10 cellular contexts compared by ENCODE assay signal in genomic region chr16:85718153-85718477, GRCh38. TPM values are rescaled to one million over a fixed set of nuclear protein-coding genes. Genes with fewer than 3 reads are reported as not detected.
DNase-seq lines count a peak whose midpoint lies in the region; TF ChIP-seq lines count a peak whose summit lies in the region.
"Had no signal": no experiment of that assay in that cellular context is flagged by ENCODE, and none has a peak within 500 bp of the region (broad histone marks: within the 10 kb centered on the region; RNA-seq: fewer than 3 reads in every experiment).

No MANE protein-coding gene starts in this region.

- H2AFZ ChIP-seq in PC-9 (no peak overlapping the region), neuronal stem cell (ENCODE audit: low read length) (no peak overlapping the region)

- H3K27me3 Mint-ChIP-seq in CD14-positive monocyte (ENCODE audit: low read depth in 3 of 3): peaks cover 0 to 12% (median 7%) of the 10 kb centered on the region in 3 donors
- peaks cover 17% of the 10 kb centered on the region for H3K27me3 Mint-ChIP-seq in chondrocyte (ENCODE audit: low read depth)
- peaks cover 5 to 6% of the 10 kb centered on the region in 2 donors for H3K27me3 Mint-ChIP-seq in CD8-positive, alpha-beta memory T cell

- no peak overlapping the region for H2BK5ac ChIP-seq in neuronal stem cell (ENCODE audit: low read length)

- peaks cover 25% of the 10 kb centered on the region; the same call in 1 of the 2 replicates for H3F3A ChIP-seq in PC-9 (ENCODE audit: insufficient read depth, low read depth)

- CTCF ChIA-PET in PC-9 (lab: Charles Lee): no interaction called here
- CTCF ChIA-PET in CD8-positive, alpha-beta memory T cell (lab: Charles Lee): interaction anchor here (0.8 to 1.9 kb wide), 9 partner anchors 8 to 327 kb away, joined by 3 to 6 read pairs (median 4); no protein-coding TSS in a partner anchor

- H3K4ac ChIP-seq in neuronal stem cell (ENCODE audit: low read length): no peak overlapping the region

- no peaks in the 10 kb centered on the region for H3K9me2 ChIP-seq in PC-9 (ENCODE audit: insufficient read depth)

- H4K8ac ChIP-seq in neuronal stem cell (ENCODE audit: low read depth, low read length): no peak overlapping the region

- H3K4me1 Mint-ChIP-seq in CD14-positive monocyte (peaks cover 16% of the 10 kb centered on the region), chondrocyte (ENCODE audit: low read depth) (peaks cover 8% of the 10 kb centered on the region)
- H3K4me1 Mint-ChIP-seq in CD8-positive, alpha-beta memory T cell: peaks cover 4 to 15% (median 10%) of the 10 kb centered on the region in 3 donors

- no peak overlapping the region for H3K4me3 Mint-ChIP-seq in CD14-positive monocyte
- no peak overlapping the region for H3K4me3 Mint-ChIP-seq in chondrocyte (ENCODE audit: unreplicated experiment)
- H3K4me3 Mint-ChIP-seq in CD8-positive, alpha-beta memory T cell: no peak overlapping the region

- H3K36me3 Mint-ChIP-seq in CD14-positive monocyte: peaks cover 5 to 16% of the 10 kb centered on the region in 2 donors
- no peaks in the 10 kb centered on the region for H3K36me3 Mint-ChIP-seq in chondrocyte (ENCODE audit: low read depth)
- peaks cover 0 to 1% (median 0%) of the 10 kb centered on the region in 3 donors for H3K36me3 Mint-ChIP-seq in CD8-positive, alpha-beta memory T cell

- peak; percentile 65 for TF ChIP-seq CTCF in CD14-positive monocyte (IDR thresholded peaks at IDR 0.05)
- TF ChIP-seq CTCF in PC-9 (conservative IDR thresholded peaks at IDR 0.05): peak; percentile 37; the same call in 1 of the 2 replicates
- TF ChIP-seq CTCF in chondrocyte (IDR thresholded peaks at IDR 0.05): peak; percentile 8

- POLR2A ChIA-PET in PC-9 (lab: Charles Lee; ENCODE audit: unreplicated experiment): no interaction called here
- POLR2A ChIA-PET in CD8-positive, alpha-beta memory T cell (lab: Charles Lee): no interaction called here

- no peaks in the 10 kb centered on the region for H3K27me3 ChIP-seq in PC-9 (ENCODE audit: insufficient read depth, low read depth)
- H3K27me3 ChIP-seq in neuronal stem cell (ENCODE audit: control insufficient read depth in 3 of 3, insufficient read depth in 3 of 3, low read depth in 1 of 3, low read length in 3 of 3): peaks cover 0 to 3% (median 0%) of the 10 kb centered on the region in 3 experiments
- H3K27me3 ChIP-seq in CD8-positive, alpha-beta memory T cell (ENCODE audit: insufficient read depth, low read length, poor library complexity, severe bottlenecking): no peaks in the 10 kb centered on the region

- H3K27ac ChIP-seq in PC-9 (no peak overlapping the region), neuronal stem cell (replicated peaks; ENCODE audit: low read length) (no peak overlapping the region)
- no peak overlapping the region for H3K27ac ChIP-seq in CD8-positive, alpha-beta memory T cell (ENCODE audit: low read depth, low read length)
- H3K27ac ChIP-seq: HL-60 had no signal

- H3K4me2 ChIP-seq in PC-9: no peak overlapping the region
- no peak overlapping the region for H3K4me2 ChIP-seq in neuronal stem cell (ENCODE audit: insufficient read depth, low read length, poor library complexity, severe bottlenecking)

- H3K27ac Mint-ChIP-seq in CD14-positive monocyte (no peak overlapping the region), chondrocyte (ENCODE audit: unreplicated experiment) (no peak overlapping the region)
- no peak overlapping the region for H3K27ac Mint-ChIP-seq in CD8-positive, alpha-beta memory T cell

- peak overlapping the region; percentile 83 for H3K23ac ChIP-seq in neuronal stem cell (ENCODE audit: low read depth, low read length, poor library complexity)

- H4K91ac ChIP-seq in neuronal stem cell (ENCODE audit: low read depth, low read length, poor library complexity): no peak overlapping the region

- no peak for DNase-seq in CD14-positive monocyte (ENCODE audit: low spot score)
- no peak for DNase-seq in PC-9
- DNase-seq in chondrocyte (ENCODE audit: low spot score): no peak
- no peak for DNase-seq in neuronal stem cell (ENCODE audit: low spot score)
- no peak for DNase-seq in T1000 (lab: John Stamatoyannopoulos, UW)
- DNase-seq in CD8-positive, alpha-beta memory T cell: no peak
- no peak for DNase-seq in Ammon's horn (ENCODE audit: low spot score)
- DNase-seq: GDM1, NCI-H2029 treated with DMSO at 0.1 percent for 48 hours had no signal

- H2AK5ac ChIP-seq in neuronal stem cell (ENCODE audit: low read depth, low read length): peak overlapping the region; percentile 78

- H3K9me3 Mint-ChIP-seq in CD14-positive monocyte (peaks cover 0 to 7% (median 1%) of the 10 kb centered on the region in 7 donors), chondrocyte (ENCODE audit: low read depth) (no peaks in the 10 kb centered on the region)
- no peaks in the 10 kb centered on the region for H3K9me3 Mint-ChIP-seq in CD8-positive, alpha-beta memory T cell

- no peak overlapping the region for H3K14ac ChIP-seq in neuronal stem cell (ENCODE audit: low read length)

- peak overlapping the region; percentile 14 for H2BK15ac ChIP-seq in neuronal stem cell (ENCODE audit: low read length)

- no peaks in the 10 kb centered on the region for H3K9me3 ChIP-seq in PC-9 (ENCODE audit: insufficient read depth, low read depth)
- no peaks in the 10 kb centered on the region for H3K9me3 ChIP-seq in neuronal stem cell (replicated peaks in 1 of 2; ENCODE audit: control insufficient read depth in 2 of 2, insufficient read depth in 1 of 2, low read depth in 1 of 2, low read length in 2 of 2)
- H3K9me3 ChIP-seq in CD8-positive, alpha-beta memory T cell (ENCODE audit: low read length): no peaks in the 10 kb centered on the region

- peak overlapping the region; percentile 48 for H3K18ac ChIP-seq in neuronal stem cell (ENCODE audit: low read length)

- no CpG with 5 or more reads among the region's 6 CpGs for WGBS in neuronal stem cell (ENCODE audit: extremely low coverage in 2 of 2, insufficient read length in 2 of 2, insufficient replicate concordance in 1 of 2), 2 donors

- H3K36me3 ChIP-seq in PC-9 (ENCODE audit: low read depth) (no peaks in the 10 kb centered on the region), neuronal stem cell (replicated peaks in 1 of 2; ENCODE audit: control insufficient read depth in 2 of 2, insufficient read depth in 2 of 2, low read length in 2 of 2) (no peaks in the 10 kb centered on the region)
- H3K36me3 ChIP-seq in CD8-positive, alpha-beta memory T cell (ENCODE audit: insufficient read depth, low read length): no peaks in the 10 kb centered on the region

- H3K4me3 ChIP-seq in PC-9 (no peak overlapping the region), neuronal stem cell (ENCODE audit: low read length in 2 of 2) (no peak overlapping the region)
- no peak overlapping the region for H3K4me3 ChIP-seq in CD8-positive, alpha-beta memory T cell (ENCODE audit: low read length)

- H3K79me1 ChIP-seq in neuronal stem cell (ENCODE audit: low read depth, low read length): no peaks in the 10 kb centered on the region

- H2BK12ac ChIP-seq in neuronal stem cell (ENCODE audit: low read length): peak overlapping the region; percentile 79

- no peak overlapping the region for H2BK120ac ChIP-seq in neuronal stem cell (ENCODE audit: low read depth, low read length)

- no peak overlapping the region for H3K9ac ChIP-seq in neuronal stem cell (ENCODE audit: low read depth, low read length, poor library complexity)

- intact Hi-C loops in CD14-positive monocyte (cut with micrococcal nuclease): loop anchor here in 1 of 2 donors (5.0 to 10.0 kb wide), 2 partner anchors 39 to 423 kb away; no protein-coding TSS in a partner anchor
- intact Hi-C loops in PC-9 (cut with micrococcal nuclease; ENCODE audit: unreplicated experiment): no loop called here

- no TSS peak for BruUV-seq in PC-9 (replicated peaks; lab: Mats Ljungman, UMichigan)

- no peaks in the 10 kb centered on the region for H3K79me2 ChIP-seq in PC-9 (ENCODE audit: low read depth)

- peaks cover 14% of the 10 kb centered on the region for H4K20me1 ChIP-seq in PC-9 (ENCODE audit: insufficient read depth)

- peaks cover 28% of the 10 kb centered on the region for H3K4me1 ChIP-seq in PC-9 (replicated peaks; ENCODE audit: insufficient read depth)
- H3K4me1 ChIP-seq in neuronal stem cell (ENCODE audit: control insufficient read depth in 2 of 2, insufficient read depth in 1 of 2, low read depth in 1 of 2, low read length in 2 of 2): peaks cover 23 to 42% of the 10 kb centered on the region in 2 donors
- H3K4me1 ChIP-seq in CD8-positive, alpha-beta memory T cell (ENCODE audit: insufficient read depth, low read length): peaks cover 7% of the 10 kb centered on the region

RNA-seq across cellular contexts. Expression of gene GINS2, which starts 29.4 kb away (rescaled TPM):
- polyA plus RNA-seq in CD14-positive monocyte: under 1 TPM in 1 of 2 donors, not detected in 1; 0.28 TPM
- total RNA-seq in PC-9 (2021) (18.4 and 20.2 TPM in 2 replicates), chondrocyte (3.1 to 10.9 TPM (median 3.8 TPM) in 3 replicates)
- 32.2 TPM for polyA plus RNA-seq in neuronal stem cell (2013, experiment 1 of 2)
- 33.2 TPM for polyA plus RNA-seq in neuronal stem cell (2013, experiment 2 of 2)
- 10 to 100 TPM; 68.6 to 68.7 TPM for total RNA-seq in CD8-positive, alpha-beta memory T cell
- 0.09 TPM for polyA plus RNA-seq in CD8-positive, alpha-beta memory T cell

RNA-seq across cellular contexts. Expression of gene C16orf74, which starts 32.8 kb away (rescaled TPM):
- 10 to 100 TPM; 24.1 to 26.6 TPM for polyA plus RNA-seq in CD14-positive monocyte
- total RNA-seq in PC-9 (2021) (44.3 and 51.6 TPM in 2 replicates), chondrocyte (0.82 to 1.6 TPM (median 1.0 TPM) in 3 replicates)
- 2.8 TPM for polyA plus RNA-seq in neuronal stem cell (2013, experiment 1 of 2)
- 3.0 TPM for polyA plus RNA-seq in neuronal stem cell (2013, experiment 2 of 2)
- total RNA-seq in CD8-positive, alpha-beta memory T cell: 1 to 10 TPM; 1.1 to 1.3 TPM
- 10.7 TPM for polyA plus RNA-seq in CD8-positive, alpha-beta memory T cell

Comparison
In these comparisons a context has a peak if more than half of its experiments do, and no peak if none do; other contexts are left out.
1. CTCF ChIP-seq: peak in every context shown above with its lines; median percentile 65 in CD14-positive monocyte; 37 in PC-9; 8 in chondrocyte.
2. RNA of gene C16orf74, which starts 32.8 kb away (total RNA-seq): 44.3 to 51.6 TPM in PC-9; 0.82 to 1.6 TPM in chondrocyte and 1.1 to 1.3 TPM in CD8-positive, alpha-beta memory T cell; every median in the first group is over 10 times any median in the second.